In genomic region chr6:20403766-20404640, GRCh38 we compare ENCODE assay signal across 8 cellular contexts. TPM values are rescaled to one million over a fixed set of nuclear protein-coding genes. Genes with fewer than 3 reads are reported as not detected.
A peak's percentile ranks its signal among the peaks of the same experiment; 100 is the strongest.
DNase-seq lines count a peak whose midpoint lies in the region; ATAC-seq lines count a peak whose summit lies in the region.

No MANE protein-coding gene starts in this region.

- H3K27ac Mint-ChIP-seq in stimulated activated effector memory CD8-positive, alpha-beta T cell treated with anti-CD3 and anti-CD28 coated beads, Interleukin-12 subunit alpha, Interleukin-12 subunit beta, amount 100 ng/mL, for 72 hours, result peak overlapping the region; percentile 100

- peaks cover 70% of the 10 kb centered on the region for H3K36me3 Mint-ChIP-seq in stimulated activated effector memory CD8-positive, alpha-beta T cell treated with anti-CD3 and anti-CD28 coated beads, Interleukin-12 subunit alpha, Interleukin-12 subunit beta, amount 100 ng/mL, for 72 hours

- H3K27ac ChIP-seq in duodenal mucosa (ENCODE audit: low read depth, low read length) (peak overlapping the region; percentile 86), mucosa of rectum (ENCODE audit: low read depth in 2 of 2, low read length in 2 of 2) (peak overlapping the region; percentile 81 to 86)

- H3K4me1 Mint-ChIP-seq in stimulated activated effector memory CD8-positive, alpha-beta T cell treated with anti-CD3 and anti-CD28 coated beads, Interleukin-12 subunit alpha, Interleukin-12 subunit beta, amount 100 ng/mL, for 72 hours, result peaks cover 35% of the 10 kb centered on the region

- H3K9me3 ChIP-seq in duodenal mucosa (ENCODE audit: control insufficient read depth in 1 of 2, low read length in 2 of 2) (no peaks in the 10 kb centered on the region), mucosa of rectum (ENCODE audit: control insufficient read depth in 2 of 2, low read length in 2 of 2) (no peaks in the 10 kb centered on the region)

- peaks cover 9 to 13% of the 10 kb centered on the region in 2 donors for H3K4me1 ChIP-seq in duodenal mucosa (ENCODE audit: control insufficient read depth in 1 of 2, insufficient read depth in 2 of 2, low read length in 2 of 2)
- peaks cover 0 to 12% of the 10 kb centered on the region in 2 donors for H3K4me1 ChIP-seq in mucosa of rectum (ENCODE audit: control insufficient read depth in 2 of 2, insufficient read depth in 2 of 2, low read length in 2 of 2)

- peak; percentile 2 for ATAC-seq in HG02642 (IDR thresholded peaks at IDR 0.05; ENCODE audit: poor library complexity, unreplicated experiment)
- ATAC-seq in stimulated activated effector memory CD8-positive, alpha-beta T cell treated with anti-CD3 and anti-CD28 coated beads, Interleukin-12 subunit alpha, Interleukin-12 subunit beta, amount 100 ng/mL, for 72 hours, result peak; percentile 52

- H3K9ac ChIP-seq in duodenal mucosa (ENCODE audit: low read depth in 1 of 2, low read length in 2 of 2) (peak overlapping the region; percentile 69 to 79), mucosa of rectum (ENCODE audit: low read depth in 1 of 2, low read length in 2 of 2) (peak overlapping the region; percentile 65 to 74)

- H3K36me3 ChIP-seq in duodenal mucosa (ENCODE audit: control insufficient read depth in 1 of 2, insufficient read depth in 2 of 2, low read length in 2 of 2) (no peaks in the 10 kb centered on the region), mucosa of rectum (ENCODE audit: control insufficient read depth in 2 of 2, insufficient read depth in 2 of 2, low read length in 2 of 2) (no peaks in the 10 kb centered on the region)

- H3K4me3 ChIP-seq in duodenal mucosa (ENCODE audit: low read depth in 1 of 2, low read length in 2 of 2) (peak overlapping the region; percentile 79 to 85), mucosa of rectum (ENCODE audit: low read length in 2 of 2) (peak overlapping the region; percentile 70 to 72)

- H3K27me3 ChIP-seq in duodenal mucosa (ENCODE audit: control insufficient read depth in 1 of 2, insufficient read depth in 2 of 2, low read length in 2 of 2) (no peaks in the 10 kb centered on the region), mucosa of rectum (ENCODE audit: control insufficient read depth in 2 of 2, insufficient read depth in 2 of 2, low read length in 2 of 2) (no peaks in the 10 kb centered on the region)

- peak overlapping the region; percentile 100 for H3K4me3 Mint-ChIP-seq in stimulated activated effector memory CD8-positive, alpha-beta T cell treated with anti-CD3 and anti-CD28 coated beads, Interleukin-12 subunit alpha, Interleukin-12 subunit beta, amount 100 ng/mL, for 72 hours

- no peaks in the 10 kb centered on the region for H3K9me3 Mint-ChIP-seq in stimulated activated effector memory CD8-positive, alpha-beta T cell treated with anti-CD3 and anti-CD28 coated beads, Interleukin-12 subunit alpha, Interleukin-12 subunit beta, amount 100 ng/mL, for 72 hours

- DNase-seq in DMS114 treated with DMSO at 0.1 percent for 48 hours (lab: John Stamatoyannopoulos, UW; ENCODE audit: unreplicated experiment), result peak; percentile 67
- peak; percentile 48 for DNase-seq in NCI-H226
- DNase-seq in activated CD4-positive, alpha-beta T cell treated with anti-CD3 and anti-CD28 coated beads, Interleukin-2, amount 50 U/mL, for 48 hours, result peak; percentile 76 to 82
- peak; percentile 69 to 72 for DNase-seq in stimulated activated effector memory CD8-positive, alpha-beta T cell treated with anti-CD3 and anti-CD28 coated beads, Interleukin-12 subunit alpha, Interleukin-12 subunit beta, amount 100 ng/mL, for 72 hours (ENCODE audit: low spot score in 2 of 2)
- DNase-seq in cerebellum (ENCODE audit: low spot score), result no peak

RNA-seq across cellular contexts. Expression of gene E2F3, which starts 2.3 kb away (rescaled TPM):
- total RNA-seq in cerebellum, result 13.3 TPM
